12 cellular contexts compared by ENCODE assay signal in the genomic region with DNA sequence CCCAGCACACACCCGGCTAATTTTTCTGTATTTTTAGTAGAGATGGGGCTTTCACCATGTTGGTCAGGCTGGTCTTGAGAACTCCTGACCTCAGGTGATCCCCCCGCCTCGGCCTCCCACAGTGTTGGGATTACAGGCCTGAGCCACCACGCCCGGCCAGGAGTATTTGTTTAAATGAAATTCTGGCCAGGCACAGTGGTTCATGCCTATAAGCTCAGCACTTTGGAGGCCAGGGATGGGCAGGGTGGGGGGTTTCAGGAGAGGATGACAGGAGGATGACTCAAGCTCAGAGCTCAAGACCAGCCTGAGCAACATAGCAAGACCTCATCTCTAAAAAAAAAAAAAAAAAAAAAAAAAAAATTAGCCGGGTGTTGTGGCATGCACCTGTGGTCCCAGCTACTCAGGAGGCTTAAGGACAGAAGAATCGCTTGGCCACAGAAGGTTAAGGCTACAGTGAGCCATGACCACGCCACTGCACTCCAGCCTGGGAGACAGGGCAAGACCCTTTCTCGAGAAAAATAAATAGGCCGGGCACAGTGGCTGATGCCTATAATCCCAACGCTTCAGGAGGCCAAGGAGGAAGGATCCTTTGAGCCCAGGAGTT. TPM values are rescaled to one million over a fixed set of nuclear protein-coding genes. Genes with fewer than 3 reads are reported as not detected.
DNase-seq lines count a peak whose midpoint lies in the region; ATAC-seq and TF ChIP-seq lines count a peak whose summit lies in the region.
"Had no signal": no experiment of that assay in that cellular context is flagged by ENCODE, and none has a peak within 500 bp of the region (broad histone marks: within the 10 kb centered on the region; RNA-seq: fewer than 3 reads in every experiment).

No MANE protein-coding gene starts in this region.

- peak; percentile 77 for ATAC-seq in SK-N-SH treated with all-trans-retinoic acid at 6 μM for 48 hours

- H3K4me3 ChIP-seq in fibroblast of the aortic adventitia (ENCODE audit: low read depth, low read length) (no peak overlapping the region), stomach (no peak overlapping the region), right atrium auricular region (no peak overlapping the region)
- H3K4me3 ChIP-seq: colonic mucosa had no signal

- H3K36me3 ChIP-seq in stomach (peaks cover 17 to 37% (median 34%) of the 10 kb centered on the region in 4 donors), right atrium auricular region (peaks cover 22% of the 10 kb centered on the region)
- H3K36me3 ChIP-seq: colonic mucosa had no signal

- H3K27ac ChIP-seq in stomach (peak overlapping the region in 3 of 5 donors; percentile 60 to 69 (median 67)), right atrium auricular region (no peak overlapping the region)
- H3K27ac ChIP-seq: 22Rv1, colonic mucosa had no signal

- no peak for TF ChIP-seq EP300 in stomach (IDR thresholded peaks at IDR 0.05)

- peaks cover 3 to 36% (median 11%) of the 10 kb centered on the region in 4 donors for H3K4me1 ChIP-seq in stomach
- H3K4me1 ChIP-seq in right atrium auricular region, result peaks cover 0 to 8% of the 10 kb centered on the region in 2 donors
- H3K4me1 ChIP-seq: colonic mucosa had no signal

- TF ChIP-seq CTCF in fibroblast of the aortic adventitia (IDR thresholded peaks at IDR 0.05; ENCODE audit: insufficient read depth, low read length) (no peak), stomach (IDR thresholded peaks at IDR 0.05) (no peak), right atrium auricular region (IDR thresholded peaks at IDR 0.05) (no peak)

- no peaks in the 10 kb centered on the region for H3K27me3 ChIP-seq in stomach
- no peaks in the 10 kb centered on the region for H3K27me3 ChIP-seq in right atrium auricular region
- H3K27me3 ChIP-seq: colonic mucosa had no signal

- WGBS in stomach, 5 donors, result 56 to 74% (median 68%) methylated on average over 9 to 11 of the region's 11 CpGs

- DNase-seq in DMS53 (lab: John Stamatoyannopoulos, UW), result peak; percentile 27
- no peak for DNase-seq in DMS53 treated with DMSO at 0.1 percent for 48 hours (lab: John Stamatoyannopoulos, UW; ENCODE audit: unreplicated experiment)
- peak; percentile 68 for DNase-seq in fibroblast of the aortic adventitia (ENCODE audit: low read depth)
- no peak for DNase-seq in stomach
- DNase-seq in NK-92 (lab: John Stamatoyannopoulos, UW; ENCODE audit: unreplicated experiment), result no peak
- no peak for DNase-seq in right atrium auricular region (ENCODE audit: low spot score)
- DNase-seq in NCI-H146 (lab: John Stamatoyannopoulos, UW), result no peak
- DNase-seq: colonic mucosa; H9; stimulated activated naive B cell treated with anti-CD40 and anti-IgM and Interleukin-4, amounts not matched to agents 10 μg/mL and 1 μg/mL and 100 μg/mL, for 72 hours had no signal

- TF ChIP-seq POLR2A in stomach (IDR thresholded peaks at IDR 0.05), result no peak

- intact Hi-C loops in stomach (cut with DNase I; ENCODE audit: low total_unique reads), result no loop called here

- H3K9me3 ChIP-seq in stomach (no peaks in the 10 kb centered on the region), right atrium auricular region (no peaks in the 10 kb centered on the region)
- H3K9me3 ChIP-seq: colonic mucosa had no signal

TF ChIP-seq in SK-N-SH treated with all-trans-retinoic acid at 6 μM for 48 hours, 23 proteins besides CTCF, POLR2A, EP300 and RAD21 (continues in another document):
- TF ChIP-seq CREB5 (CRISPR knock-in tag; IDR thresholded peaks at IDR 0.05; ENCODE audit: low read depth), result no peak
- TF ChIP-seq, protein P1, sequence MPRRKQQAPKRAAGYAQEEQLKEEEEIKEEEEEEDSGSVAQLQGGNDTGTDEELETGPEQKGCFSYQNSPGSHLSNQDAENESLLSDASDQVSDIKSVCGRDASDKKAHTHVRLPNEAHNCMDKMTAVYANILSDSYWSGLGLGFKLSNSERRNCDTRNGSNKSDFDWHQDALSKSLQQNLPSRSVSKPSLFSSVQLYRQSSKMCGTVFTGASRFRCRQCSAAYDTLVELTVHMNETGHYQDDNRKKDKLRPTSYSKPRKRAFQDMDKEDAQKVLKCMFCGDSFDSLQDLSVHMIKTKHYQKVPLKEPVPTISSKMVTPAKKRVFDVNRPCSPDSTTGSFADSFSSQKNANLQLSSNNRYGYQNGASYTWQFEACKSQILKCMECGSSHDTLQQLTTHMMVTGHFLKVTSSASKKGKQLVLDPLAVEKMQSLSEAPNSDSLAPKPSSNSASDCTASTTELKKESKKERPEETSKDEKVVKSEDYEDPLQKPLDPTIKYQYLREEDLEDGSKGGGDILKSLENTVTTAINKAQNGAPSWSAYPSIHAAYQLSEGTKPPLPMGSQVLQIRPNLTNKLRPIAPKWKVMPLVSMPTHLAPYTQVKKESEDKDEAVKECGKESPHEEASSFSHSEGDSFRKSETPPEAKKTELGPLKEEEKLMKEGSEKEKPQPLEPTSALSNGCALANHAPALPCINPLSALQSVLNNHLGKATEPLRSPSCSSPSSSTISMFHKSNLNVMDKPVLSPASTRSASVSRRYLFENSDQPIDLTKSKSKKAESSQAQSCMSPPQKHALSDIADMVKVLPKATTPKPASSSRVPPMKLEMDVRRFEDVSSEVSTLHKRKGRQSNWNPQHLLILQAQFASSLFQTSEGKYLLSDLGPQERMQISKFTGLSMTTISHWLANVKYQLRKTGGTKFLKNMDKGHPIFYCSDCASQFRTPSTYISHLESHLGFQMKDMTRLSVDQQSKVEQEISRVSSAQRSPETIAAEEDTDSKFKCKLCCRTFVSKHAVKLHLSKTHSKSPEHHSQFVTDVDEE (CRISPR knock-in tag; IDR thresholded peaks at IDR 0.05), result no peak
- TF ChIP-seq, protein P2, sequence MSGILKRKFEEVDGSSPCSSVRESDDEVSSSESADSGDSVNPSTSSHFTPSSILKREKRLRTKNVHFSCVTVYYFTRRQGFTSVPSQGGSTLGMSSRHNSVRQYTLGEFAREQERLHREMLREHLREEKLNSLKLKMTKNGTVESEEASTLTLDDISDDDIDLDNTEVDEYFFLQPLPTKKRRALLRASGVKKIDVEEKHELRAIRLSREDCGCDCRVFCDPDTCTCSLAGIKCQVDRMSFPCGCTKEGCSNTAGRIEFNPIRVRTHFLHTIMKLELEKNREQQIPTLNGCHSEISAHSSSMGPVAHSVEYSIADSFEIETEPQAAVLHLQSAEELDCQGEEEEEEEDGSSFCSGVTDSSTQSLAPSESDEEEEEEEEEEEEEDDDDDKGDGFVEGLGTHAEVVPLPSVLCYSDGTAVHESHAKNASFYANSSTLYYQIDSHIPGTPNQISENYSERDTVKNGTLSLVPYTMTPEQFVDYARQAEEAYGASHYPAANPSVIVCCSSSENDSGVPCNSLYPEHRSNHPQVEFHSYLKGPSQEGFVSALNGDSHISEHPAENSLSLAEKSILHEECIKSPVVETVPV (CRISPR knock-in tag; IDR thresholded peaks at IDR 0.05), result no peak
- no peak for TF ChIP-seq CSDC2 (CRISPR knock-in tag; IDR thresholded peaks at IDR 0.05)
- no peak for TF ChIP-seq OSR1 (CRISPR knock-in tag; IDR thresholded peaks at IDR 0.05)
- TF ChIP-seq ZFP3 (CRISPR knock-in tag; IDR thresholded peaks at IDR 0.05), result no peak
- TF ChIP-seq, protein P3, sequence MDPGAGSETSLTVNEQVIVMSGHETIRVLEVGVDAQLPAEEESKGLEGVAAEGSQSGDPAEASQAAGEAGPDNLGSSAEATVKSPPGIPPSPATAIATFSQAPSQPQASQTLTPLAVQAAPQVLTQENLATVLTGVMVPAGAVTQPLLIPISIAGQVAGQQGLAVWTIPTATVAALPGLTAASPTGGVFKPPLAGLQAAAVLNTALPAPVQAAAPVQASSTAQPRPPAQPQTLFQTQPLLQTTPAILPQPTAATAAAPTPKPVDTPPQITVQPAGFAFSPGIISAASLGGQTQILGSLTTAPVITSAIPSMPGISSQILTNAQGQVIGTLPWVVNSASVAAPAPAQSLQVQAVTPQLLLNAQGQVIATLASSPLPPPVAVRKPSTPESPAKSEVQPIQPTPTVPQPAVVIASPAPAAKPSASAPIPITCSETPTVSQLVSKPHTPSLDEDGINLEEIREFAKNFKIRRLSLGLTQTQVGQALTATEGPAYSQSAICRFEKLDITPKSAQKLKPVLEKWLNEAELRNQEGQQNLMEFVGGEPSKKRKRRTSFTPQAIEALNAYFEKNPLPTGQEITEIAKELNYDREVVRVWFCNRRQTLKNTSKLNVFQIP (CRISPR knock-in tag; IDR thresholded peaks at IDR 0.05; ENCODE audit: borderline replicate concordance, low read depth), result no peak
- no peak for TF ChIP-seq TCF4 (CRISPR knock-in tag; IDR thresholded peaks at IDR 0.05; ENCODE audit: borderline replicate concordance)
- TF ChIP-seq ARNTL (CRISPR knock-in tag; IDR thresholded peaks at IDR 0.05; ENCODE audit: borderline replicate concordance, low read depth), result no peak

RNA-seq across cellular contexts. Expression of gene DHDH, which starts 8.2 kb away (rescaled TPM):
- total RNA-seq in fibroblast of the aortic adventitia (ENCODE audit: low replicate concordance), result not detected in 2 replicates
- under 1 TPM in 1 of 5 donors, not detected in 4; 0.89 TPM for total RNA-seq in stomach
- polyA plus RNA-seq in stomach, result 1 to 10 TPM in 1 of 3 donors, under 1 TPM in 1, not detected in 1; 0.93 to 1.2 TPM
- not detected for total RNA-seq in right atrium auricular region

RNA-seq across cellular contexts. Expression of gene NUCB1, which starts 25.2 kb away (rescaled TPM):
- 267 and 932 TPM in 2 replicates for total RNA-seq in fibroblast of the aortic adventitia (ENCODE audit: low replicate concordance)
- 100 to 1,000 TPM; 117 to 503 (median 135) TPM for total RNA-seq in stomach
- 100 to 1,000 TPM in 1 of 3 donors, 10 to 100 TPM in 2; 68.9 to 118 (median 91.5) TPM for polyA plus RNA-seq in stomach
- total RNA-seq in right atrium auricular region, result 100 to 1,000 TPM; 347 to 411 TPM

RNA-seq across cellular contexts. Expression of gene TULP2, which starts 26.8 kb away (rescaled TPM):
- total RNA-seq in fibroblast of the aortic adventitia (ENCODE audit: low replicate concordance), result 0.54 TPM in 1 of 2 replicates, not detected in the other
- total RNA-seq in stomach, result 1 to 10 TPM in 2 of 5 donors, not detected in 3; 1.2 to 1.3 TPM
- polyA plus RNA-seq in stomach, result not detected
- not detected for total RNA-seq in right atrium auricular region
- total RNA-seq: colonic mucosa had no signal

RNA-seq across cellular contexts. Expression of gene BAX, which starts 29.3 kb away (rescaled TPM):
- total RNA-seq in fibroblast of the aortic adventitia (ENCODE audit: low replicate concordance) (15.5 and 45.8 TPM in 2 replicates), stomach (100 to 1,000 TPM in 1 of 5 donors, 10 to 100 TPM in 4; 12.1 to 121 (median 20.2) TPM), right atrium auricular region (10 to 100 TPM; 10.7 to 21.2 TPM)
- 10 to 100 TPM; 61.6 to 85.3 (median 77.6) TPM for polyA plus RNA-seq in stomach

RNA-seq across cellular contexts. Expression of gene FTL, which starts 39.8 kb away (rescaled TPM):
- total RNA-seq in fibroblast of the aortic adventitia (ENCODE audit: low replicate concordance), result 5,494 and 8,302 TPM in 2 replicates
- total RNA-seq in stomach, result 1,000 to 10,000 TPM; 1,292 to 4,272 (median 3,457) TPM
- 1,000 to 10,000 TPM; 3,915 to 8,824 (median 7,571) TPM for polyA plus RNA-seq in stomach
- total RNA-seq in right atrium auricular region, result 1,000 to 10,000 TPM; 1,493 to 3,053 TPM

Comparison
In these comparisons a context has a peak if more than half of its experiments do, and no peak if none do; other contexts are left out.
1. DNase-seq: peak in DMS53 (single experiment) and fibroblast of the aortic adventitia (single experiment); none in DMS53 treated with DMSO at 0.1 percent for 48 hours (single experiment), stomach (single experiment), NK-92 (single experiment), right atrium auricular region (single experiment) and NCI-H146 (single experiment).
2. H3K27ac ChIP-seq: peak in stomach (3 of 5); none in right atrium auricular region (0 of 2).